Comparison of ENCODE assay signal across 20 cellular contexts in the genomic region with DNA sequence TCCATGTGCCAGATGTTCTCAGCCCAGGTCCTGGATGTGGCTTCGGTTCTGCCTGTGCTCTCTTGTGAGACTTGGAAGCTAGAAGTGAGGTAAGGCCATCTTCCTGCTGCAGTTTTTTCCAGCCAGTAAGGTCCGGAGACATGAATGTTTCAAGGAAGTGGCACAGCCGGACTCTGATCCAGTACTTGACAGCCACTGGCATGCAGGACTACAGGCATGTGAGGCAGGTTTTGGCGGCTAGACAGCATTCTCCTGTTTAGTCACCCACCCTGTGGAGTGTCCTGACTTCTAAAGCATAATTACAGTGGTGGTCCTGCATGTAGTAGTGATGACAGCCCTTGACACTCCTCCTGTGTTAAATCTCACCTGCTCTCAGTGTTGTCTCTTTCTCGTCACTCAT.
A peak's percentile ranks its signal among the peaks of the same experiment; 100 is the strongest.
DNase-seq lines count a peak whose midpoint lies in the region; ATAC-seq, FAIRE-seq and TF ChIP-seq lines count a peak whose summit lies in the region.
"Had no signal": no experiment of that assay in that cellular context is flagged by ENCODE, and none has a peak within 500 bp of the region (broad histone marks: within the 10 kb centered on the region; RNA-seq: fewer than 3 reads in every experiment).

No MANE protein-coding gene starts in this region.

- CTCF ChIA-PET in Calu3 (lab: Charles Lee): no interaction called here

- 70 to 73% methylated on average over 5 of the region's 5 CpGs for WGBS in pancreas, 2 donors
- WGBS in esophagus squamous epithelium, 2 donors: 86 to 92% methylated on average over 3 of the region's 5 CpGs

- H3K4me3 ChIP-seq in astrocyte (ENCODE audit: insufficient read depth, low read depth, low read length): no peak overlapping the region
- H3K4me3 ChIP-seq in pancreas: no peak overlapping the region
- no peak overlapping the region for H3K4me3 ChIP-seq in esophagus squamous epithelium
- H3K4me3 ChIP-seq: BLaER1 had no signal

- TF ChIP-seq CTCF in Calu3 (IDR thresholded peaks at IDR 0.05; ENCODE audit: unreplicated experiment) (no peak), astrocyte (IDR thresholded peaks at IDR 0.05; ENCODE audit: insufficient read depth, low read depth, low read length) (no peak), pancreas (IDR thresholded peaks at IDR 0.05) (no peak), esophagus squamous epithelium (IDR thresholded peaks at IDR 0.05) (no peak)

- H3K27me3 ChIP-seq in astrocyte (ENCODE audit: insufficient read depth, low read length) (no peaks in the 10 kb centered on the region), pancreas (no peaks in the 10 kb centered on the region), esophagus squamous epithelium (no peaks in the 10 kb centered on the region)
- H3K27me3 ChIP-seq: BLaER1 had no signal

- no peaks in the 10 kb centered on the region for H3K79me2 ChIP-seq in astrocyte (ENCODE audit: insufficient read depth, low read length)

- TF ChIP-seq POLR2A in esophagus squamous epithelium (IDR thresholded peaks at IDR 0.05): no peak

- peaks cover 1% of the 10 kb centered on the region for H3K9me3 Mint-ChIP-seq in Calu3 (ENCODE audit: low read depth, unreplicated experiment)
- H3K9me3 Mint-ChIP-seq in astrocyte (ENCODE audit: unreplicated experiment): peaks cover 3% of the 10 kb centered on the region
- H3K9me3 Mint-ChIP-seq: HFFc6 had no signal

- H3K4me3 Mint-ChIP-seq in Calu3 (ENCODE audit: low read depth, unreplicated experiment) (no peak overlapping the region), astrocyte (ENCODE audit: unreplicated experiment) (no peak overlapping the region)
- H3K4me3 Mint-ChIP-seq: CD8-positive, alpha-beta memory T cell; HFFc6 had no signal

- H3K4me2 ChIP-seq in astrocyte (ENCODE audit: low read length): no peak overlapping the region
- H3K4me2 ChIP-seq: BLaER1 had no signal

- no peaks in the 10 kb centered on the region for H3K27me3 Mint-ChIP-seq in Calu3 (ENCODE audit: unreplicated experiment)
- no peaks in the 10 kb centered on the region for H3K27me3 Mint-ChIP-seq in astrocyte (ENCODE audit: low read depth, unreplicated experiment)

- no peak overlapping the region for H3K9ac ChIP-seq in astrocyte (ENCODE audit: low read length)
- H3K9ac ChIP-seq: BLaER1 had no signal

- peak; percentile 26 for DNase-seq in Calu3
- DNase-seq in astrocyte (ENCODE audit: low read depth): peak; percentile 58
- DNase-seq in kidney tubule cell (ENCODE audit: low spot score): peak; percentile 35
- no peak for DNase-seq in pancreas
- no peak for DNase-seq in stimulated activated naive CD4-positive, alpha-beta T cell (lab: John Stamatoyannopoulos, UW)
- no peak for DNase-seq in NCI-H1417 (lab: John Stamatoyannopoulos, UW)
- DNase-seq in esophagus squamous epithelium (lab: John Stamatoyannopoulos, UW): no peak
- no peak for DNase-seq in activated CD4-positive, alpha-beta T cell treated with anti-CD3 and anti-CD28 coated beads, Interleukin-2, amount 50 U/mL, for 48 hours
- DNase-seq: CD8-positive, alpha-beta memory T cell; KG1; NCI-H1092 treated with DMSO at 0.1 percent for 48 hours; NCI-H187; NCI-H2171; NCI-H446 treated with DMSO at 0.1 percent for 48 hours; NCI-H774 had no signal

- BruUV-seq in Calu3 (replicated peaks; lab: Mats Ljungman, UMichigan): no TSS peak

- H3K27ac ChIP-seq in astrocyte (ENCODE audit: low read depth, low read length) (no peak overlapping the region), pancreas (no peak overlapping the region), esophagus squamous epithelium (no peak overlapping the region)
- H3K27ac ChIP-seq: 22Rv1, BLaER1 had no signal

- H3K4me1 Mint-ChIP-seq in Calu3 (ENCODE audit: low read depth, unreplicated experiment): peaks cover 20% of the 10 kb centered on the region
- H3K4me1 Mint-ChIP-seq in astrocyte (ENCODE audit: low read depth, unreplicated experiment): peaks cover 20% of the 10 kb centered on the region
- H3K4me1 Mint-ChIP-seq: CD8-positive, alpha-beta memory T cell had no signal

- peak in 3 of 4 donors; percentile 37 to 70 (median 53) for ATAC-seq in pancreas
- ATAC-seq: Panc1, Right ventricle myocardium inferior had no signal

- no peak for FAIRE-seq in astrocyte (lab: Jason Lieb, UNC)
- FAIRE-seq in pancreas (lab: Jason Lieb, UNC): no peak

- no peaks in the 10 kb centered on the region for H3K36me3 Mint-ChIP-seq in Calu3 (ENCODE audit: insufficient read depth, unreplicated experiment)
- H3K36me3 Mint-ChIP-seq in astrocyte (ENCODE audit: low read depth, unreplicated experiment): no peaks in the 10 kb centered on the region

- H4K20me1 ChIP-seq in astrocyte (ENCODE audit: insufficient read depth, low read length): no peaks in the 10 kb centered on the region
- H4K20me1 ChIP-seq: BLaER1 had no signal

- H2AFZ ChIP-seq in astrocyte (ENCODE audit: low read depth, low read length): no peak overlapping the region

- H3K27ac Mint-ChIP-seq in Calu3 (ENCODE audit: unreplicated experiment) (peak overlapping the region; percentile 63), astrocyte (ENCODE audit: unreplicated experiment) (peak overlapping the region; percentile 29)
- H3K27ac Mint-ChIP-seq: CD8-positive, alpha-beta memory T cell; HFFc6 had no signal

- intact Hi-C loops in Calu3 (cut with micrococcal nuclease; ENCODE audit: unreplicated experiment): no loop called here
- intact Hi-C loops in pancreas (cut with DNase I): no loop called here
- intact Hi-C loops in esophagus squamous epithelium (cut with DNase I): no loop called here

- H3K4me1 ChIP-seq in astrocyte (ENCODE audit: insufficient read depth, low read length) (no peaks in the 10 kb centered on the region), pancreas (no peaks in the 10 kb centered on the region), esophagus squamous epithelium (peaks cover 0 to 6% (median 0%) of the 10 kb centered on the region in 3 donors)
- H3K4me1 ChIP-seq: BLaER1 had no signal

- no peaks in the 10 kb centered on the region for H3K9me3 ChIP-seq in astrocyte (ENCODE audit: insufficient read depth, low read depth, low read length)
- H3K9me3 ChIP-seq in pancreas: no peaks in the 10 kb centered on the region
- no peaks in the 10 kb centered on the region for H3K9me3 ChIP-seq in esophagus squamous epithelium
- H3K9me3 ChIP-seq: BLaER1 had no signal

- H3K36me3 ChIP-seq in astrocyte (ENCODE audit: insufficient read depth, low read length) (no peaks in the 10 kb centered on the region), pancreas (no peaks in the 10 kb centered on the region), esophagus squamous epithelium (no peaks in the 10 kb centered on the region)
- H3K36me3 ChIP-seq: BLaER1 had no signal

Comparison
In these comparisons a context has a peak if more than half of its experiments do, and no peak if none do; other contexts are left out.
1. DNase-seq: peak in Calu3 (single experiment), astrocyte (single experiment) and kidney tubule cell (single experiment); none in pancreas (0 of 6), stimulated activated naive CD4-positive, alpha-beta T cell (0 of 6), NCI-H1417 (0 of 3), esophagus squamous epithelium (single experiment) and activated CD4-positive, alpha-beta T cell treated with anti-CD3 and anti-CD28 coated beads, Interleukin-2, amount 50 U/mL, for 48 hours (0 of 2).